Comparison of ENCODE assay signal across 1 cellular context in genomic region chr2:37244017-37244416, GRCh38.
TF ChIP-seq lines count a peak whose summit lies in the region.

No MANE protein-coding gene starts in this region.

TF ChIP-seq in GM12878, 131 proteins besides CTCF, POLR2A, EP300 and RAD21:
- TF ChIP-seq NFIC (IDR thresholded peaks at IDR 0.05; ENCODE audit: low read depth, low read length) (peak; percentile 29; the same call in 1 of the 2 replicates), MLLT1 (IDR thresholded peaks at IDR 0.05) (no peak), CBFB (IDR thresholded peaks at IDR 0.05; ENCODE audit: low read depth) (no peak), NFXL1 (IDR thresholded peaks at IDR 0.05; ENCODE audit: borderline replicate concordance) (no peak), TBL1XR1 (IDR thresholded peaks at IDR 0.05; ENCODE audit: low read depth, low read length) (peak; percentile 72), CREM (IDR thresholded peaks at IDR 0.05; ENCODE audit: low read depth) (0 out of 2 replicates have a peak, but pooled peaks have one; percentile 31), RUNX3 (IDR thresholded peaks at IDR 0.05; ENCODE audit: low read length) (peak; percentile 55; the same call in 1 of the 2 replicates), JUNB (IDR thresholded peaks at IDR 0.05) (0 out of 2 replicates have a peak, but pooled peaks have one; percentile 7), ATF7 (IDR thresholded peaks at IDR 0.05; ENCODE audit: low read depth) (peak; percentile 51; the same call in 1 of the 2 replicates), PKNOX1 (IDR thresholded peaks at IDR 0.05) (peak; percentile 13; the same call in 1 of the 2 replicates), ATF2 (IDR thresholded peaks at IDR 0.05; ENCODE audit: low read length) (peak; percentile 18; the same call in 1 of the 2 replicates), SKIL (IDR thresholded peaks at IDR 0.05; ENCODE audit: low read depth, poor library complexity, severe bottlenecking) (peak; percentile 63), CREB1 (IDR thresholded peaks at IDR 0.05; ENCODE audit: low read depth) (0 out of 2 replicates have a peak, but pooled peaks have one; percentile 40)
